ENCODE assay signal across 10 cellular contexts in the genomic region with DNA sequence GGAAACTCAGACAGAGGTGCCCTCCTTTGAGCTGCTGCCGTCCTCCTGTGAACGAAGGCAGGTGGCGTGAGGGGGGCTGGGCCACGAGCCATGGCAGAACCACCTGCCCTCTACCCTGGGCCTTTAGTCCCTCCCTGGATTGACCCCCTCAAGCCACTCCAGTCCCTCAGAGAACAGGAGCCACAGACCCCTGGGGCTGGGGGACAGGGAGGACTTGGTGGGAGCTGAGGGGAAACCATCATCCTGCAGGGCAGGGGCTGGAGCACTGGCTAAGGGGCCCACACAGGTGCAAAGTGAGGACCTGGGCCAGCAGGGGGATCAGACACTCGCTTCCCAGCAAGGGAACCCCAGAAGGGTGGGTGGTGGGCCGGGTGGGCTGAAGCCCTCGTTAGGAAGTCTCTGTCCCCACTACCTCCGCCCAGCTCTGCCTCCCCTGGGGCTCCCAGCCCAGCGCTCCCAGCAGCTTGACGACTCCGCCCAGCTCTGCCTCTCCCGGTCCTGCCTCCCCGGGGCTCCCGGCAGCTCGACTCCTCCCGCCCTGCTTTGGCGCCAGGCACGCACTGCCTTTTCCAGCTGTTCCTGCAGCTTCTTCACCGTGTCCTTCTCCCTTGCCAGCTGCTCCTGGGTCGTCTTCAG. TPM values are rescaled to one million over a fixed set of nuclear protein-coding genes. Genes with fewer than 3 reads are reported as not detected.
DNase-seq lines count a peak whose midpoint lies in the region; ATAC-seq and TF ChIP-seq lines count a peak whose summit lies in the region.
"Had no signal": no experiment of that assay in that cellular context is flagged by ENCODE, and none has a peak within 500 bp of the region (broad histone marks: within the 10 kb centered on the region; RNA-seq: fewer than 3 reads in every experiment).

No MANE protein-coding gene starts in this region.

- H3F3A ChIP-seq in PC-3 (ENCODE audit: low read length, unreplicated experiment), result no peaks in the 10 kb centered on the region

- ATAC-seq in HG03342 (IDR thresholded peaks at IDR 0.05; ENCODE audit: unreplicated experiment) (no peak), PC-3 (no peak)

- no peak for TF ChIP-seq CTCF in PC-3 (conservative IDR thresholded peaks at IDR 0.05; ENCODE audit: low read depth, low read length)

- peaks cover 35% of the 10 kb centered on the region for H3K36me3 ChIP-seq in PC-3 (ENCODE audit: low read depth, low read length)

- POLR2A ChIA-PET in PC-3 (lab: Charles Lee; ENCODE audit: unreplicated experiment), result interaction anchor here (0.6 kb wide), 1 partner anchor 286 kb away, joined by 3 read pairs; no protein-coding TSS in a partner anchor

- H3K4me3 ChIP-seq in PC-3 (ENCODE audit: low read length), result no peak overlapping the region
- H3K4me3 ChIP-seq: PC-9 had no signal

- no peak overlapping the region for H3K9ac ChIP-seq in PC-3 (ENCODE audit: low read length)

- H3K4me2 ChIP-seq in PC-3 (ENCODE audit: low read length), result no peak overlapping the region
- H3K4me2 ChIP-seq: PC-9 had no signal

- intact Hi-C loops in posterior vena cava (cut with DNase I), result loop anchor here in 1 of 2 donors (5.0 kb wide), 1 partner anchor 42 kb away; the partner anchor contains the start of gene DSTN
- intact Hi-C loops in PC-3 (cut with micrococcal nuclease), result no loop called here

- H3K27ac ChIP-seq in PC-3 (ENCODE audit: low read length), result no peak overlapping the region
- H3K27ac ChIP-seq: epithelial cell of prostate, PC-9 had no signal

- no peaks in the 10 kb centered on the region for H3K79me2 ChIP-seq in PC-3 (ENCODE audit: low read length)

- no peaks in the 10 kb centered on the region for H4K20me1 ChIP-seq in PC-3 (ENCODE audit: low read length)

- H2AFZ ChIP-seq in PC-3 (ENCODE audit: low read length), result no peak overlapping the region
- H2AFZ ChIP-seq: PC-9 had no signal

- CTCF ChIA-PET in PC-3 (lab: Charles Lee), result no interaction called here

- no peaks in the 10 kb centered on the region for H3K4me1 ChIP-seq in PC-3 (ENCODE audit: insufficient read depth, low read length)

- no peaks in the 10 kb centered on the region for H3K27me3 ChIP-seq in PC-3 (ENCODE audit: low read length)

- no peaks in the 10 kb centered on the region for H3K9me3 ChIP-seq in PC-3 (ENCODE audit: low read length)

- no TSS peak for BruUV-seq in PC-3 (replicated peaks; lab: Mats Ljungman, UMichigan)

- H3K9me2 ChIP-seq in PC-3 (replicated peaks; ENCODE audit: low read length), result no peaks in the 10 kb centered on the region

- peak; percentile 74 for DNase-seq in COR-L47 (lab: John Stamatoyannopoulos, UW)
- peak; percentile 18 for DNase-seq in NCI-H460 (ENCODE audit: extremely low read depth, low read depth)
- peak; percentile 45 for DNase-seq in fibroblast of peridontal ligament (ENCODE audit: extremely low read depth)
- peak; percentile 92 for DNase-seq in posterior vena cava (ENCODE audit: low spot score)
- DNase-seq in PC-3, result no peak
- no peak for DNase-seq in NCI-H128 (lab: John Stamatoyannopoulos, UW; ENCODE audit: unreplicated experiment)
- DNase-seq in nucleus accumbens (lab: John Stamatoyannopoulos, UW), result no peak
- DNase-seq: PC-9 had no signal

RNA-seq across cellular contexts. Expression of gene DSTN, which starts 44.4 kb away (rescaled TPM):
- total RNA-seq in NCI-H460 (2014; rRNA removed; shearing (Covaris generic)), result 187 and 232 TPM in 2 replicates
- 172 and 192 TPM in 2 replicates for polyA plus RNA-seq in NCI-H460 (2014; cell fraction: nucleus; rRNA removed)
- total RNA-seq in posterior vena cava (1,000 to 10,000 TPM; 1,245 to 1,338 TPM), PC-3 (2014; rRNA removed) (177 and 182 TPM in 2 replicates)

Comparison
In these comparisons a context has a peak if more than half of its experiments do, and no peak if none do; other contexts are left out.
1. DNase-seq: peak in COR-L47 (single experiment), NCI-H460 (single experiment), fibroblast of peridontal ligament (single experiment) and posterior vena cava (single experiment); none in PC-3 (single experiment), NCI-H128 (single experiment) and nucleus accumbens (0 of 56).